Comparison of ENCODE assay signal across 8 cellular contexts in the genomic region with DNA sequence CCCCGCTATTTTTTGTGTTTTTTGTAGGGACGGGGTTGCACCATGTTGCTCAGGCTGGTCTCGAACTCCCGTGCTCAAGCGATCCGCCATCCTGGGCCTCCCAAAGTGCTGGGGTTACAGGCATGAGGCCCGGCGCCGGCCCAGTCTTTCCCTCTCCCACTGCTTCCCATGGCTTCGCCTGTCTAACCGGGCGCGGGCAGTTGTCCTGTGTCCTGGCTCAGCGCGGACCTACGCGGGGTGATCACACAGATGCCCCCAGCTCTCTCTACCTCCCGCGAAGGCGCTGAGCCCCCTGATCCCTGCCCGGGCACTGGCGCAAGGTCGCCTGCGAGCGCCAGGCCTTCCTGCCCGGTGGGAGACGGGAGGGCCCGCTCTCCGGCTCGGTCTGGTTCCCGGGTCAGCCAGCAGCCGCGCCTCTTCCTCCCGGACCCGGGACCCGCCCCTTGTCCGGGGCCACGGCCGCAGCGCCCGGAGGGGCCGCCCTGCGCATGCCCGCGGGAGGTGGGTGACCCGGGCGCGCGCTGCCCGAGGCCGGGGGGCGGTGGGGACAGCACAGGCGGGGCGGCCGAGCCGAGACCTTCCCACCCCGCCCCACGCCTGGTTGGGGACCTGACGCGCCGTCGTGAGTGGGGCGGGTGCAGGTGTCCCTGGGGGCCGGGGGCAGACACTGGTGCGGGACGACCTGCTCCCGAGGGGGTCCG. TPM values are rescaled to one million over a fixed set of nuclear protein-coding genes. Genes with fewer than 3 reads are reported as not detected.
A peak's percentile ranks its signal among the peaks of the same experiment; 100 is the strongest.
DNase-seq lines count a peak whose midpoint lies in the region; ATAC-seq and TF ChIP-seq lines count a peak whose summit lies in the region.
"Not testable (repeated sequence)": the region's sequence is repeated elsewhere in the genome, so short reads cannot be mapped to it uniquely, and the experiment has no call there.

No MANE protein-coding gene starts in this region.

- H2AFZ ChIP-seq in ACC112 (ENCODE audit: low read length, unreplicated experiment): not testable (repeated sequence)

- peak overlapping the region; percentile 76 for H3K9ac ChIP-seq in skeletal muscle satellite cell (ENCODE audit: low read depth, low read length)

- not testable (repeated sequence) for H3K27me3 Mint-ChIP-seq in activated naive CD8-positive, alpha-beta T cell treated with anti-CD3 and anti-CD28 coated beads, Interleukin-2, amount 10 ng/mL, durations not matched to agents 7 days and 5 days

- not testable (repeated sequence) for H3K4me1 Mint-ChIP-seq in activated naive CD8-positive, alpha-beta T cell treated with anti-CD3 and anti-CD28 coated beads, Interleukin-2, amount 10 ng/mL, durations not matched to agents 7 days and 5 days

- H3K4me1 ChIP-seq in ACC112 (ENCODE audit: control insufficient read depth, insufficient read depth, low read length, unreplicated experiment); esophagus (ENCODE audit: control insufficient read depth in 2 of 2, insufficient read depth in 2 of 2, low read length in 1 of 2); mucosa of descending colon (ENCODE audit: low read depth); skeletal muscle satellite cell (ENCODE audit: control insufficient read depth, insufficient read depth, low read length): not testable (repeated sequence)

- not testable (repeated sequence) for H3K79me2 ChIP-seq in ACC112 (ENCODE audit: control insufficient read depth, insufficient read depth, low read length, unreplicated experiment)

- POLR2A ChIA-PET in activated naive CD8-positive, alpha-beta T cell treated with anti-CD3 and anti-CD28 coated beads, Interleukin-2, amount 10 ng/mL, durations not matched to agents 7 days and 5 days (lab: Charles Lee): not testable (repeated sequence)

- peak overlapping the region; percentile 65 for H3K4me3 ChIP-seq in ACC112 (ENCODE audit: low read depth, low read length)
- H3K4me3 ChIP-seq in esophagus (ENCODE audit: low read depth in 1 of 2, low read length in 2 of 2): peak overlapping the region; percentile 42 to 48
- not testable (repeated sequence) for H3K4me3 ChIP-seq in mucosa of descending colon
- peak overlapping the region; percentile 65 for H3K4me3 ChIP-seq in skeletal muscle satellite cell (ENCODE audit: low read length)

- intact Hi-C loops in mucosa of descending colon (cut with DNase I, micrococcal nuclease): not testable (repeated sequence)

- in situ Hi-C loops in GM13976 (cut with MboI; ENCODE audit: low sequenced_read_pairs, unreplicated experiment): not testable (repeated sequence)

- not testable (repeated sequence) for H3K9me3 Mint-ChIP-seq in activated naive CD8-positive, alpha-beta T cell treated with anti-CD3 and anti-CD28 coated beads, Interleukin-2, amount 10 ng/mL, durations not matched to agents 7 days and 5 days

- H3K9me3 ChIP-seq in esophagus (ENCODE audit: control insufficient read depth in 2 of 2, insufficient read depth in 1 of 2, low read depth in 1 of 2, low read length in 1 of 2); mucosa of descending colon; skeletal muscle satellite cell (replicated peaks; ENCODE audit: low read length): not testable (repeated sequence)

- not testable (repeated sequence) for H3K27me3 ChIP-seq in ACC112 (ENCODE audit: insufficient read depth, low read length); esophagus (ENCODE audit: control insufficient read depth in 1 of 2, insufficient read depth in 2 of 2, low read length in 2 of 2); skeletal muscle satellite cell (ENCODE audit: control insufficient read depth, insufficient read depth, low read length)

- H3K27ac Mint-ChIP-seq in activated naive CD8-positive, alpha-beta T cell treated with anti-CD3 and anti-CD28 coated beads, Interleukin-2, amount 10 ng/mL, durations not matched to agents 7 days and 5 days: not testable (repeated sequence)

- H3K27ac ChIP-seq in ACC112 (ENCODE audit: low read depth, low read length); esophagus (ENCODE audit: low read depth in 2 of 2, low read length in 1 of 2): not testable (repeated sequence)

- not testable (repeated sequence) for H3K4me3 Mint-ChIP-seq in activated naive CD8-positive, alpha-beta T cell treated with anti-CD3 and anti-CD28 coated beads, Interleukin-2, amount 10 ng/mL, durations not matched to agents 7 days and 5 days

- 16 to 48% methylated on average over 4 to 58 of the region's 68 CpGs for WGBS in esophagus, 2 donors

- H3K36me3 Mint-ChIP-seq in activated naive CD8-positive, alpha-beta T cell treated with anti-CD3 and anti-CD28 coated beads, Interleukin-2, amount 10 ng/mL, durations not matched to agents 7 days and 5 days: not testable (repeated sequence)

- not testable (repeated sequence) for H3K36me3 ChIP-seq in ACC112 (ENCODE audit: insufficient read depth, low read length); esophagus (ENCODE audit: control insufficient read depth in 2 of 2, insufficient read depth in 2 of 2, low read length in 1 of 2); mucosa of descending colon (ENCODE audit: low read depth); skeletal muscle satellite cell (ENCODE audit: insufficient read depth, low read length)

- not testable (repeated sequence) for TF ChIP-seq CTCF in GM13976 (IDR thresholded peaks at IDR 0.05; ENCODE audit: borderline replicate concordance, control extremely low read depth, extremely low read depth, insufficient read depth, missing control alignments); mucosa of descending colon (IDR thresholded peaks at IDR 0.05)

- DNase-seq in GM13976 (ENCODE audit: low spot score) (peak; percentile 72), NCI-H2196 (lab: John Stamatoyannopoulos, UW; ENCODE audit: unreplicated experiment) (peak; percentile 0), iPS DF 19.7 (ENCODE audit: low read depth, low spot score) (peak; percentile 0), mucosa of descending colon (peak in 1 of 3 donors; percentile 75)
- DNase-seq in activated naive CD8-positive, alpha-beta T cell treated with anti-CD3 and anti-CD28 coated beads, Interleukin-2, amount 10 ng/mL, durations not matched to agents 7 days and 5 days: peak; percentile 54

- peak overlapping the region; percentile 61 for H3K4me2 ChIP-seq in skeletal muscle satellite cell (ENCODE audit: low read length)

- ATAC-seq in activated naive CD8-positive, alpha-beta T cell treated with anti-CD3 and anti-CD28 coated beads, Interleukin-2, amount 10 ng/mL, durations not matched to agents 7 days and 5 days (ENCODE audit: low read depth): peak; percentile 59
- ATAC-seq in mucosa of descending colon: peak; percentile 97

RNA-seq across cellular contexts. Expression of a gene that starts 14.0 kb away (rescaled TPM):
- under 1 TPM; 0.68 to 0.91 TPM for total RNA-seq in activated naive CD8-positive, alpha-beta T cell treated with anti-CD3 and anti-CD28 coated beads, Interleukin-2, amount 10 ng/mL, durations not matched to agents 7 days and 5 days
- 1 to 10 TPM in 1 of 2 donors, under 1 TPM in 1; 0.92 to 1.4 TPM for polyA plus RNA-seq in esophagus
- total RNA-seq in mucosa of descending colon: 1 to 10 TPM in 2 of 3 donors, under 1 TPM in 1; 0.43 to 2.9 (median 1.6) TPM
- total RNA-seq in skeletal muscle satellite cell (2012; rRNA removed): 0.22 and 0.25 TPM in 2 replicates
